ENCODE assay signal across 11 cellular contexts in the genomic region with DNA sequence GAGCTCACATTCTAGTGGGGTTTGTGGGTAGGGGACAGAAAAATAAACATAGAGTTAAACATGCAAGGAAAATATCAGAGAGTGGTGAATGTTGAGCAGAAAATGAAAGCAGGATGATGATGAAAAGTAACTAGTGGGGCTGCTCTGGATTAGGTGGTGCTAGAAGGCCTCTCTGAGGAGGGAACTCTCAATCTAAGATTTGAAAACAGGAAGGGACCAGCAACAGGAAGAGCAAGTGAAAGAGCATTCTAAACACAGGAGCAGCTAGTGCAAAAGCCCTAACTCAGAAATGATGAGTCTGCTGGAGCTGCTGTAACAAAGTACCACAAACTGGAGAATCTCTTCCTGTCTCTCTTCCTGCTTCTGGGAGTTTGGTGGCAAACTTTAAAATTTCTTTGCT.
DNase-seq lines count a peak whose midpoint lies in the region; ATAC-seq and TF ChIP-seq lines count a peak whose summit lies in the region.
"Had no signal": no experiment of that assay in that cellular context is flagged by ENCODE, and none has a peak within 500 bp of the region (broad histone marks: within the 10 kb centered on the region; RNA-seq: fewer than 3 reads in every experiment).

No MANE protein-coding gene starts in this region.

- no peak overlapping the region for H3K27ac ChIP-seq in smooth muscle cell (ENCODE audit: low read depth)
- H3K27ac ChIP-seq: neutrophil had no signal

- H3K9ac ChIP-seq in smooth muscle cell (ENCODE audit: low read depth), result no peak overlapping the region

- no peaks in the 10 kb centered on the region for H3K27me3 ChIP-seq in smooth muscle cell (ENCODE audit: low read depth)
- H3K27me3 ChIP-seq: neutrophil had no signal

- peak; percentile 43 to 57 for DNase-seq in Kasumi-1 (lab: John Stamatoyannopoulos, UW)
- DNase-seq in smooth muscle cell (lab: John Stamatoyannopoulos, UW; ENCODE audit: unreplicated experiment), result no peak
- no peak for DNase-seq in central memory CD4-positive, alpha-beta T cell
- no peak for DNase-seq in NCI-H187 (lab: John Stamatoyannopoulos, UW)
- DNase-seq: activated CD4-positive, alpha-beta T cell treated with anti-CD3 and anti-CD28 coated beads for 4 hours; Calu3; NCI-H774 had no signal

- H3K36me3 ChIP-seq in smooth muscle cell (ENCODE audit: low read depth), result no peaks in the 10 kb centered on the region
- H3K36me3 ChIP-seq: neutrophil had no signal

- no peak overlapping the region for H3K4me2 ChIP-seq in smooth muscle cell

- H3F3A ChIP-seq in smooth muscle cell (ENCODE audit: low read depth), result no peaks in the 10 kb centered on the region

- no peak for TF ChIP-seq CTCF in smooth muscle cell (IDR thresholded peaks at IDR 0.05; ENCODE audit: borderline replicate concordance, insufficient read depth, poor library complexity, severe bottlenecking)

- no peaks in the 10 kb centered on the region for H3K79me2 ChIP-seq in smooth muscle cell (ENCODE audit: low read depth)

- H3K4me1 ChIP-seq in smooth muscle cell (ENCODE audit: low read depth), result no peaks in the 10 kb centered on the region

- H3K4me3 ChIP-seq in smooth muscle cell, result no peak overlapping the region

- H3K9me3 ChIP-seq in smooth muscle cell (replicated peaks; ENCODE audit: low read depth), result no peaks in the 10 kb centered on the region
- H3K9me3 ChIP-seq: neutrophil had no signal

- ATAC-seq in GM19438 (IDR thresholded peaks at IDR 0.05; ENCODE audit: low read depth, unreplicated experiment) (peak; percentile 88), HG02623 (IDR thresholded peaks at IDR 0.05; ENCODE audit: unreplicated experiment) (peak; percentile 73), HG03095 (IDR thresholded peaks at IDR 0.05; ENCODE audit: unreplicated experiment) (no peak)

- H2AFZ ChIP-seq in smooth muscle cell (ENCODE audit: low read depth), result peak overlapping the region; percentile 79

- no peaks in the 10 kb centered on the region for H4K20me1 ChIP-seq in smooth muscle cell (ENCODE audit: low read depth)

Comparison
In these comparisons a context has a peak if more than half of its experiments do, and no peak if none do; other contexts are left out.
1. DNase-seq: peak in Kasumi-1 (2 of 2); none in smooth muscle cell (single experiment), central memory CD4-positive, alpha-beta T cell (single experiment) and NCI-H187 (0 of 2).